1 cellular context compared by ENCODE assay signal in genomic region chr15:42591238-42591936, GRCh38.
TF ChIP-seq lines count a peak whose summit lies in the region.

No MANE protein-coding gene starts in this region.

TF ChIP-seq in HEK293T, 16 proteins besides CTCF, POLR2A, EP300 and RAD21 (continued from another document):
- TF ChIP-seq CTBP1 (IDR thresholded peaks at IDR 0.05; ENCODE audit: borderline replicate concordance) = no peak
- TF ChIP-seq TARDBP (IDR thresholded peaks at IDR 0.05) = no peak
TF ChIP-seq in HEK293T: peak in this region for 1.
